Comparison of ENCODE assay signal across 15 cellular contexts in the genomic region with DNA sequence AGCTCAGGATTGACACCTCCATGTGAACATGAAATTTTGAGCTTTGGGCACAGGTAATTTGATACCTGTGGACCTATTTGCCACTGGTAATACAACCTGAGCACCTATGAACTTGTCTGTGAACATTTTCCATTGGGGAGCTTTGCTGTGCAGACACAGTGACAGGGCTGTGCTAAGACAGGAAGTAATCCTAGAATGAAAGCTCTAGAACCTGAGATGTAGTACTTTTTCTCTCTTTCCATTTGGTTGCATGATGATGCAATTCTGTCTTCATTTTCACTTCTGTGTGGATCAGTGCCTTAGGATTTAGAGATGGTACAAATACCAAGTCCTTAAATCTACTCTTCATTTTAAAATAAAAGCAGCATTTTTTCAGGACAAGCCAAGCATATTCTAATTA.
DNase-seq lines count a peak whose midpoint lies in the region; ATAC-seq and TF ChIP-seq lines count a peak whose summit lies in the region.
"Had no signal": no experiment of that assay in that cellular context is flagged by ENCODE, and none has a peak within 500 bp of the region (broad histone marks: within the 10 kb centered on the region; RNA-seq: fewer than 3 reads in every experiment).

No MANE protein-coding gene starts in this region.

- H2AFZ ChIP-seq in SK-N-SH (ENCODE audit: low read depth): no peak overlapping the region

- no peaks in the 10 kb centered on the region for H3F3A ChIP-seq in SK-N-SH (replicated peaks; ENCODE audit: insufficient read depth)

- H4K20me1 ChIP-seq in BLaER1 treated with 17β-estradiol and CSF1 and Interleukin-3, amounts not matched to agents 10 nM and 100 nM: peaks cover 0 to 47% (median 0%) of the 10 kb centered on the region in 11 experiments; a peak in 5 of 22 replicates
- H4K20me1 ChIP-seq in SK-N-SH (ENCODE audit: insufficient read depth): no peaks in the 10 kb centered on the region

- H3K9me3 ChIP-seq in BLaER1 treated with 17β-estradiol and CSF1 and Interleukin-3, amounts not matched to agents 10 nM and 100 nM (replicated peaks in 1 of 11): peaks cover 9 to 25% (median 15%) of the 10 kb centered on the region in 11 experiments
- H3K9me3 ChIP-seq in SK-N-SH: no peaks in the 10 kb centered on the region; the same call in 1 of the 2 replicates
- H3K9me3 ChIP-seq: HAP-1 had no signal

- no peaks in the 10 kb centered on the region for H3K27me3 Mint-ChIP-seq in activated T-helper 1 cell treated with anti-CD3 and anti-CD28 coated beads, Interleukin-12 subunit alpha, Interleukin-12 subunit beta, Interleukin-2, Interleukin-4 antibody, amounts not matched to agents 30 ng/mL and 10 ng/mL and 1 ng/mL, durations not matched to agents 14 hours and 24 hours and 36 hours (ENCODE audit: insufficient read depth)
- no peaks in the 10 kb centered on the region for H3K27me3 Mint-ChIP-seq in T-helper 2 cell treated with Interferon-gamma antibody and Interleukin-4, amounts not matched to agents 5 μg/mL and 100 μg/mL, for 36 hours (ENCODE audit: low read depth)
- H3K27me3 Mint-ChIP-seq: naive thymus-derived CD8-positive, alpha-beta T cell had no signal

- peaks cover 21% of the 10 kb centered on the region for H3K36me3 Mint-ChIP-seq in activated T-helper 1 cell treated with anti-CD3 and anti-CD28 coated beads, Interleukin-12 subunit alpha, Interleukin-12 subunit beta, Interleukin-2, Interleukin-4 antibody, amounts not matched to agents 30 ng/mL and 10 ng/mL and 1 ng/mL, durations not matched to agents 14 hours and 24 hours and 36 hours (ENCODE audit: low read depth)
- H3K36me3 Mint-ChIP-seq in T-helper 2 cell treated with Interferon-gamma antibody and Interleukin-4, amounts not matched to agents 5 μg/mL and 100 μg/mL, for 36 hours (ENCODE audit: low read depth): peaks cover 23% of the 10 kb centered on the region

- DNase-seq in activated T-helper 1 cell treated with anti-CD3 and anti-CD28 coated beads, Interleukin-12 subunit alpha, Interleukin-12 subunit beta, Interleukin-2, Interleukin-4 antibody, amounts not matched to agents 30 ng/mL and 10 ng/mL and 1 ng/mL, durations not matched to agents 14 hours and 24 hours and 36 hours (ENCODE audit: low spot score): no peak
- DNase-seq in T-helper 2 cell treated with Interferon-gamma antibody and Interleukin-4, amounts not matched to agents 5 μg/mL and 100 μg/mL, for 36 hours (ENCODE audit: low spot score): no peak
- DNase-seq in NCI-H1930 (lab: John Stamatoyannopoulos, UW): no peak
- DNase-seq in H4 (ENCODE audit: low spot score): no peak
- DNase-seq in SK-N-SH: no peak
- DNase-seq: activated CD4-positive, alpha-beta T cell treated with anti-CD3 and anti-CD28 coated beads for 1 hour; effector CD8-positive, alpha-beta T cell; naive thymus-derived CD8-positive, alpha-beta T cell; NCI-H2227 treated with DMSO at 0.1 percent for 48 hours; PC-3 had no signal

- ATAC-seq in GM18511 (IDR thresholded peaks at IDR 0.05; ENCODE audit: unreplicated experiment) (peak; percentile 15), HG02973 (IDR thresholded peaks at IDR 0.05; ENCODE audit: unreplicated experiment) (peak; percentile 34)
- ATAC-seq: naive thymus-derived CD8-positive, alpha-beta T cell; PC-3 had no signal

- CTCF ChIA-PET in SK-N-SH (lab: Yijun Ruan, JAX): interaction anchor here (0.6 to 1.2 kb wide), 3 partner anchors 10 to 217 kb away, joined by 3 to 7 read pairs (median 4); no protein-coding TSS in a partner anchor

- H3K4me1 Mint-ChIP-seq in activated T-helper 1 cell treated with anti-CD3 and anti-CD28 coated beads, Interleukin-12 subunit alpha, Interleukin-12 subunit beta, Interleukin-2, Interleukin-4 antibody, amounts not matched to agents 30 ng/mL and 10 ng/mL and 1 ng/mL, durations not matched to agents 14 hours and 24 hours and 36 hours (ENCODE audit: low read depth): peaks cover 75% of the 10 kb centered on the region
- H3K4me1 Mint-ChIP-seq in T-helper 2 cell treated with Interferon-gamma antibody and Interleukin-4, amounts not matched to agents 5 μg/mL and 100 μg/mL, for 36 hours (ENCODE audit: low read depth): peaks cover 49% of the 10 kb centered on the region

- no peaks in the 10 kb centered on the region for H3K9me2 ChIP-seq in SK-N-SH

- no peak overlapping the region for H3K4me3 ChIP-seq in BLaER1 treated with 17β-estradiol and CSF1 and Interleukin-3, amounts not matched to agents 10 nM and 100 nM
- no peak overlapping the region for H3K4me3 ChIP-seq in SK-N-SH (ENCODE audit: low read depth in 2 of 2, low read length in 1 of 2)
- H3K4me3 ChIP-seq: HAP-1, lung had no signal

- peaks cover 27 to 51% (median 38%) of the 10 kb centered on the region in 10 experiments for H3K4me1 ChIP-seq in BLaER1 treated with 17β-estradiol and CSF1 and Interleukin-3, amounts not matched to agents 10 nM and 100 nM
- no peaks in the 10 kb centered on the region; a peak in 1 of 4 replicates for H3K4me1 ChIP-seq in SK-N-SH (ENCODE audit: control insufficient read depth in 1 of 2, insufficient read depth in 2 of 2, low read depth in 1 of 2, low read length in 1 of 2)
- H3K4me1 ChIP-seq: HAP-1 had no signal

- H3K9me3 Mint-ChIP-seq in activated T-helper 1 cell treated with anti-CD3 and anti-CD28 coated beads, Interleukin-12 subunit alpha, Interleukin-12 subunit beta, Interleukin-2, Interleukin-4 antibody, amounts not matched to agents 30 ng/mL and 10 ng/mL and 1 ng/mL, durations not matched to agents 14 hours and 24 hours and 36 hours: peaks cover 21% of the 10 kb centered on the region
- peaks cover 14% of the 10 kb centered on the region for H3K9me3 Mint-ChIP-seq in T-helper 2 cell treated with Interferon-gamma antibody and Interleukin-4, amounts not matched to agents 5 μg/mL and 100 μg/mL, for 36 hours

- intact Hi-C loops in activated T-helper 1 cell treated with anti-CD3 and anti-CD28 coated beads, Interleukin-12 subunit alpha, Interleukin-12 subunit beta, Interleukin-2, Interleukin-4 antibody, amounts not matched to agents 30 ng/mL and 10 ng/mL and 1 ng/mL, durations not matched to agents 14 hours and 24 hours and 36 hours (cut with micrococcal nuclease): loop anchor here (10.0 kb wide), 1 partner anchor 508 kb away; no protein-coding TSS in a partner anchor

- peak overlapping the region; percentile 32 for H3K27ac Mint-ChIP-seq in activated T-helper 1 cell treated with anti-CD3 and anti-CD28 coated beads, Interleukin-12 subunit alpha, Interleukin-12 subunit beta, Interleukin-2, Interleukin-4 antibody, amounts not matched to agents 30 ng/mL and 10 ng/mL and 1 ng/mL, durations not matched to agents 14 hours and 24 hours and 36 hours
- H3K27ac Mint-ChIP-seq in T-helper 2 cell treated with Interferon-gamma antibody and Interleukin-4, amounts not matched to agents 5 μg/mL and 100 μg/mL, for 36 hours: no peak overlapping the region
- H3K27ac Mint-ChIP-seq: naive thymus-derived CD8-positive, alpha-beta T cell had no signal

- no peak for TF ChIP-seq CTCF in SK-N-SH (IDR thresholded peaks at IDR 0.05)

- POLR2A ChIA-PET in SK-N-SH (lab: Yijun Ruan, JAX): no interaction called here

- no peak for TF ChIP-seq EP300 in SK-N-SH (IDR thresholded peaks at IDR 0.05; ENCODE audit: borderline replicate concordance in 1 of 2, low read depth in 1 of 2, low read length in 1 of 2)

- no peak for TF ChIP-seq RAD21 in SK-N-SH (IDR thresholded peaks at IDR 0.05; ENCODE audit: low read length)

- peak overlapping the region in 9 of 11 experiments; percentile 5 to 42 (median 29); a peak in 16 of 22 replicates for H3K4me2 ChIP-seq in BLaER1 treated with 17β-estradiol and CSF1 and Interleukin-3, amounts not matched to agents 10 nM and 100 nM
- no peak overlapping the region for H3K4me2 ChIP-seq in SK-N-SH

- no peaks in the 10 kb centered on the region for H3K27me3 ChIP-seq in BLaER1 treated with 17β-estradiol and CSF1 and Interleukin-3, amounts not matched to agents 10 nM and 100 nM
- H3K27me3 ChIP-seq in SK-N-SH (ENCODE audit: insufficient read depth): no peaks in the 10 kb centered on the region

- H3K27ac ChIP-seq in BLaER1 treated with 17β-estradiol and CSF1 and Interleukin-3, amounts not matched to agents 10 nM and 100 nM: peak overlapping the region in 4 of 11 experiments; percentile 51 to 94 (median 52); a peak in 6 of 22 replicates
- no peak overlapping the region for H3K27ac ChIP-seq in SK-N-SH (ENCODE audit: low read depth in 2 of 2, low read length in 1 of 2)

- H3K36me3 ChIP-seq in BLaER1 treated with 17β-estradiol and CSF1 and Interleukin-3, amounts not matched to agents 10 nM and 100 nM: peaks cover 0 to 92% (median 8%) of the 10 kb centered on the region in 11 experiments; a peak in 12 of 22 replicates
- no peaks in the 10 kb centered on the region for H3K36me3 ChIP-seq in SK-N-SH (replicated peaks in 1 of 2; ENCODE audit: control insufficient read depth in 1 of 2, insufficient read depth in 2 of 2, low read length in 1 of 2)
- H3K36me3 ChIP-seq: HAP-1 had no signal

- no peaks in the 10 kb centered on the region for H3K79me2 ChIP-seq in SK-N-SH (ENCODE audit: insufficient read depth)

- no peak overlapping the region for H3K4me3 Mint-ChIP-seq in activated T-helper 1 cell treated with anti-CD3 and anti-CD28 coated beads, Interleukin-12 subunit alpha, Interleukin-12 subunit beta, Interleukin-2, Interleukin-4 antibody, amounts not matched to agents 30 ng/mL and 10 ng/mL and 1 ng/mL, durations not matched to agents 14 hours and 24 hours and 36 hours
- no peak overlapping the region for H3K4me3 Mint-ChIP-seq in T-helper 2 cell treated with Interferon-gamma antibody and Interleukin-4, amounts not matched to agents 5 μg/mL and 100 μg/mL, for 36 hours
- H3K4me3 Mint-ChIP-seq: naive thymus-derived CD8-positive, alpha-beta T cell had no signal

- no peak overlapping the region for H3K9ac ChIP-seq in BLaER1 treated with 17β-estradiol and CSF1 and Interleukin-3, amounts not matched to agents 10 nM and 100 nM
- H3K9ac ChIP-seq in SK-N-SH: no peak overlapping the region

TF ChIP-seq in SK-N-SH, 30 proteins besides CTCF, POLR2A, EP300 and RAD21 (continues in another document):
- TF ChIP-seq RFX5 (IDR thresholded peaks at IDR 0.05; ENCODE audit: low read length) (no peak), TAF1 (IDR thresholded peaks at IDR 0.05; ENCODE audit: borderline replicate concordance, low read depth, low read length) (no peak), FOSL2 (IDR thresholded peaks at IDR 0.05; ENCODE audit: borderline replicate concordance, low read depth) (no peak), FOXM1 (IDR thresholded peaks at IDR 0.05; ENCODE audit: low read depth) (no peak), RCOR1 (IDR thresholded peaks at IDR 0.05; ENCODE audit: low read length) (no peak), MXI1 (IDR thresholded peaks at IDR 0.05; ENCODE audit: low read depth, low read length) (no peak), CHD2 (IDR thresholded peaks at IDR 0.05; ENCODE audit: low read length, partially characterized antibody) (no peak), TEAD4 (IDR thresholded peaks at IDR 0.05; ENCODE audit: borderline replicate concordance, insufficient read depth) (no peak)
